ENCODE assay signal across 1 cellular context in genomic region chr21:36927718-36928117, GRCh38.
TF ChIP-seq lines count a peak whose summit lies in the region.

No MANE protein-coding gene starts in this region.

TF ChIP-seq in H1, 55 proteins besides CTCF, POLR2A, EP300 and RAD21 (continued from another document):
- TF ChIP-seq CHD7 (IDR thresholded peaks at IDR 0.05; ENCODE audit: insufficient replicate concordance, low read length) (no peak), HDAC2 (IDR thresholded peaks at IDR 0.05; ENCODE audit: borderline replicate concordance in 1 of 2, low read depth in 2 of 2, low read length in 2 of 2) (no peak), SP4 (IDR thresholded peaks at IDR 0.05; ENCODE audit: low read length) (no peak), CREB1 (IDR thresholded peaks at IDR 0.05) (no peak), RXRA (IDR thresholded peaks at IDR 0.05; ENCODE audit: insufficient read depth, low read depth, low read length) (no peak), SRF (IDR thresholded peaks at IDR 0.05; ENCODE audit: low read depth, low read length) (no peak), CEBPB (IDR thresholded peaks at IDR 0.05; ENCODE audit: low read depth, low read length) (no peak), GTF2F1 (IDR thresholded peaks at IDR 0.05; ENCODE audit: borderline replicate concordance, low read depth, low read length) (no peak), CTBP2 (IDR thresholded peaks at IDR 0.05; ENCODE audit: borderline replicate concordance, insufficient read depth, insufficient read length, low read length) (no peak)
